7 cellular contexts compared by ENCODE assay signal in genomic region chr2:182530636-182531035, GRCh38.
"Had no signal": no experiment of that assay in that cellular context is flagged by ENCODE, and none has a peak within 500 bp of the region (broad histone marks: within the 10 kb centered on the region; RNA-seq: fewer than 3 reads in every experiment).

No MANE protein-coding gene starts in this region.

- H3K36me3 ChIP-seq: HAP-1 had no signal

- DNase-seq: GOT3, H7, HFFc6, KG1 had no signal

- H3K27ac ChIP-seq: HL-60 had no signal

- ATAC-seq: HCT116 had no signal

- H3K4me1 ChIP-seq: HAP-1 had no signal

- H3K4me3 ChIP-seq: HAP-1 had no signal

- H3K9me3 ChIP-seq: HAP-1 had no signal
